Comparison of ENCODE assay signal across 20 cellular contexts in the genomic region with DNA sequence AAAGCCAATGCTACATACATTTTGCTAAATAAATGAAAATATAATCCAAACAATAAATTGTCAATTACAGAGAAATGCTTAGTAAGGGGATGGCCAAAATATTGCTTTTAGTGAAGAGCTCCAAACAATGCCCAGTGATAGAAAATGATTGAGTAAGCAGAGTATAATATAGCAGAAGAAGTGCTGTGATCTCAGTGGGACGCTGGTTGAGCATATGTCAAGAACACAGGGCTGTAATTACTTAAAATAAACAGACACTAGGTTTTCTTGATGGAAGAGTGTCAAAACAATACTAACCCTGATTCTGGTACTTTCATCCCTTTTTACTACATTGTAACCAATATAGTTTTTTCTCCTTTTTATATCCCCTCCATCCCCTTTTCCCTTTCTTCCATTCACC.
"Had no signal": no experiment of that assay in that cellular context is flagged by ENCODE, and none has a peak within 500 bp of the region (broad histone marks: within the 10 kb centered on the region; RNA-seq: fewer than 3 reads in every experiment).

No MANE protein-coding gene starts in this region.

- H3K4me3 Mint-ChIP-seq: activated CD4-positive, alpha-beta memory T cell treated with anti-CD3 and anti-CD28 coated beads for 36 hours; activated naive CD8-positive, alpha-beta T cell treated with anti-CD3 and anti-CD28 coated beads, Interleukin-2, amount 50 U/mL, for 24 hours; activated T-helper 1 cell treated with anti-CD3 and anti-CD28 coated beads, Interleukin-12 subunit alpha, Interleukin-12 subunit beta, Interleukin-2, Interleukin-4 antibody, amounts not matched to agents 30 ng/mL and 10 ng/mL and 1 ng/mL, durations not matched to agents 14 hours and 24 hours and 36 hours; dendritic cell treated with granulocyte-macrophage colony-stimulating factor and Interleukin-4, amounts not matched to agents 40 ng/mL and 50 ng/mL, for 4 days; mesothelial cell of epicardium; naive thymus-derived CD8-positive, alpha-beta T cell; neural progenitor cell had no signal

- H3K9me3 Mint-ChIP-seq: activated T-helper 1 cell treated with anti-CD3 and anti-CD28 coated beads, Interleukin-12 subunit alpha, Interleukin-12 subunit beta, Interleukin-2, Interleukin-4 antibody, amounts not matched to agents 30 ng/mL and 10 ng/mL and 1 ng/mL, durations not matched to agents 14 hours and 24 hours and 36 hours; dendritic cell treated with granulocyte-macrophage colony-stimulating factor and Interleukin-4, amounts not matched to agents 40 ng/mL and 50 ng/mL, for 4 days had no signal

- ATAC-seq: activated naive CD8-positive, alpha-beta T cell treated with anti-CD3 and anti-CD28 coated beads, Interleukin-2, amount 50 U/mL, for 24 hours; left lobe of liver; naive thymus-derived CD8-positive, alpha-beta T cell had no signal

- H3K27ac ChIP-seq: neural progenitor cell, testis, uterus had no signal

- H3K27ac Mint-ChIP-seq: activated CD4-positive, alpha-beta memory T cell treated with anti-CD3 and anti-CD28 coated beads for 36 hours; activated naive CD8-positive, alpha-beta T cell treated with anti-CD3 and anti-CD28 coated beads, Interleukin-2, amount 50 U/mL, for 24 hours; activated T-helper 1 cell treated with anti-CD3 and anti-CD28 coated beads, Interleukin-12 subunit alpha, Interleukin-12 subunit beta, Interleukin-2, Interleukin-4 antibody, amounts not matched to agents 30 ng/mL and 10 ng/mL and 1 ng/mL, durations not matched to agents 14 hours and 24 hours and 36 hours; dendritic cell treated with granulocyte-macrophage colony-stimulating factor and Interleukin-4, amounts not matched to agents 40 ng/mL and 50 ng/mL, for 4 days; mesothelial cell of epicardium; naive thymus-derived CD8-positive, alpha-beta T cell; neural progenitor cell had no signal

- H3K36me3 Mint-ChIP-seq: activated CD4-positive, alpha-beta memory T cell treated with anti-CD3 and anti-CD28 coated beads for 36 hours; mesothelial cell of epicardium; naive thymus-derived CD8-positive, alpha-beta T cell; neural progenitor cell had no signal

- H3K9me3 ChIP-seq: testis, uterus had no signal

- H3K4me1 Mint-ChIP-seq: activated naive CD8-positive, alpha-beta T cell treated with anti-CD3 and anti-CD28 coated beads, Interleukin-2, amount 50 U/mL, for 24 hours; naive thymus-derived CD8-positive, alpha-beta T cell; neural progenitor cell had no signal

- DNase-seq: activated CD4-positive, alpha-beta memory T cell treated with anti-CD3 and anti-CD28 coated beads for 36 hours; activated CD4-positive, alpha-beta T cell treated with anti-CD3 and anti-CD28 coated beads for 48 hours; activated gamma-delta T cell; activated naive CD4-positive, alpha-beta T cell treated with anti-CD3 and anti-CD28 coated beads, Interleukin-2, amount 50 U/mL, for 16 hours; activated naive CD8-positive, alpha-beta T cell treated with anti-CD3 and anti-CD28 coated beads, Interleukin-2, amount 50 U/mL, for 24 hours; effector CD4-positive, alpha-beta T cell; kidney; naive thymus-derived CD8-positive, alpha-beta T cell; retina; stimulated activated CD4-positive, alpha-beta T cell treated with anti-CD3 and anti-CD28 coated beads, Interleukin-2, amount 100 ng/mL, for 48 hours; stimulated activated naive CD4-positive, alpha-beta T cell; testis; trophoblast cell; uterus had no signal

- H3K4me3 ChIP-seq: lung, neural progenitor cell, testis, uterus had no signal

- H3K4me1 ChIP-seq: neural progenitor cell, testis, uterus had no signal

- H3K27me3 ChIP-seq: neural progenitor cell, testis, uterus had no signal

- H3K27me3 Mint-ChIP-seq: activated CD4-positive, alpha-beta memory T cell treated with anti-CD3 and anti-CD28 coated beads for 36 hours; activated naive CD8-positive, alpha-beta T cell treated with anti-CD3 and anti-CD28 coated beads, Interleukin-2, amount 50 U/mL, for 24 hours; dendritic cell treated with granulocyte-macrophage colony-stimulating factor and Interleukin-4, amounts not matched to agents 40 ng/mL and 50 ng/mL, for 4 days; naive thymus-derived CD8-positive, alpha-beta T cell had no signal
